ENCODE assay signal across 1 cellular context in genomic region chr7:113118074-113118959, GRCh38.
TF ChIP-seq lines count a peak whose summit lies in the region.

SMIM30 (minus strand) TSS chr7:113118554; CDS start chr7:113117578, 976 bp downstream.

TF ChIP-seq in HepG2, 621 proteins besides CTCF, POLR2A, EP300 and RAD21 (continued from another document and continues in another):
- TF ChIP-seq TFDP2 (CRISPR knock-in tag; IDR thresholded peaks at IDR 0.05): peak; percentile 79
- TF ChIP-seq NAIF1 (CRISPR knock-in tag; IDR thresholded peaks at IDR 0.05; ENCODE audit: borderline replicate concordance): no peak
- TF ChIP-seq ZEB1 (IDR thresholded peaks at IDR 0.05; ENCODE audit: insufficient replicate concordance, low read depth): no peak
- TF ChIP-seq ZNF547 (CRISPR knock-in tag; IDR thresholded peaks at IDR 0.05): no peak
- peak; percentile 74 for TF ChIP-seq ZBTB14 (CRISPR knock-in tag; IDR thresholded peaks at IDR 0.05)
- no peak for TF ChIP-seq ETV6 (CRISPR knock-in tag; conservative IDR thresholded peaks at IDR 0.05)
- TF ChIP-seq FOXK2 (IDR thresholded peaks at IDR 0.05): no peak
- TF ChIP-seq ZNF3 (CRISPR knock-in tag; IDR thresholded peaks at IDR 0.05): no peak
- TF ChIP-seq MIER3 (CRISPR knock-in tag; IDR thresholded peaks at IDR 0.05; ENCODE audit: borderline replicate concordance): peak; percentile 62; the same call in 1 of the 2 replicates
- TF ChIP-seq EHMT2 (IDR thresholded peaks at IDR 0.05; ENCODE audit: borderline replicate concordance, low read depth, low read length): no peak
- TF ChIP-seq MIER2 (CRISPR knock-in tag; IDR thresholded peaks at IDR 0.05): 0 out of 2 replicates have a peak, but pooled peaks have one; percentile 26
- TF ChIP-seq ZNF17 (CRISPR knock-in tag; IDR thresholded peaks at IDR 0.05): no peak
- TF ChIP-seq ZNF816 (CRISPR knock-in tag; IDR thresholded peaks at IDR 0.05; ENCODE audit: borderline replicate concordance): no peak
- TF ChIP-seq ZNF251 (CRISPR knock-in tag; IDR thresholded peaks at IDR 0.05): no peak
- no peak for TF ChIP-seq SRSF1 (optimal IDR thresholded peaks at IDR 0.05; ENCODE audit: low read depth, low read length)
- peak in 1 of 2 experiments; percentile 56; a peak in 1 of 4 replicates for TF ChIP-seq KLF16 (CRISPR knock-in tag; IDR thresholded peaks at IDR 0.05)
- no peak for TF ChIP-seq JDP2 (CRISPR knock-in tag; IDR thresholded peaks at IDR 0.05; ENCODE audit: borderline replicate concordance)
- peak; percentile 69 for TF ChIP-seq ZNF687 (CRISPR knock-in tag; IDR thresholded peaks at IDR 0.05)
- no peak for TF ChIP-seq ZNF761 (CRISPR knock-in tag; conservative IDR thresholded peaks at IDR 0.05)
- TF ChIP-seq RNF219 (CRISPR knock-in tag; IDR thresholded peaks at IDR 0.05): no peak
- 0 out of 2 replicates have a peak, but pooled peaks have one; percentile 33 for TF ChIP-seq ATF2 (CRISPR knock-in tag; IDR thresholded peaks at IDR 0.05)
- no peak for TF ChIP-seq ZNF841 (CRISPR knock-in tag; IDR thresholded peaks at IDR 0.05; ENCODE audit: borderline replicate concordance)
- TF ChIP-seq ZNF326 (CRISPR knock-in tag; IDR thresholded peaks at IDR 0.05; ENCODE audit: borderline replicate concordance): no peak
- TF ChIP-seq NFYC (CRISPR knock-in tag; IDR thresholded peaks at IDR 0.05): peak; percentile 58
- no peak for TF ChIP-seq JUNB (CRISPR knock-in tag; IDR thresholded peaks at IDR 0.05; ENCODE audit: borderline replicate concordance)
- TF ChIP-seq ATF4 (CRISPR knock-in tag; IDR thresholded peaks at IDR 0.05): no peak
- TF ChIP-seq KLF15 (CRISPR knock-in tag; IDR thresholded peaks at IDR 0.05; ENCODE audit: borderline replicate concordance): no peak
- no peak for TF ChIP-seq ZFP41 (CRISPR knock-in tag; IDR thresholded peaks at IDR 0.05; ENCODE audit: borderline replicate concordance)
- TF ChIP-seq DPF2 (CRISPR knock-in tag; IDR thresholded peaks at IDR 0.05; ENCODE audit: borderline replicate concordance, low read depth): no peak
- TF ChIP-seq ZZZ3 (CRISPR knock-in tag; IDR thresholded peaks at IDR 0.05; ENCODE audit: borderline replicate concordance): no peak
- TF ChIP-seq SMC3 (IDR thresholded peaks at IDR 0.05; ENCODE audit: low read length): no peak
- TF ChIP-seq IRF9 (CRISPR knock-in tag; IDR thresholded peaks at IDR 0.05; ENCODE audit: borderline replicate concordance): 0 out of 2 replicates have a peak, but pooled peaks have one; percentile 36
- no peak for TF ChIP-seq TSC22D2 (CRISPR knock-in tag; IDR thresholded peaks at IDR 0.05; ENCODE audit: borderline replicate concordance)
- no peak for TF ChIP-seq ZBTB26 (CRISPR knock-in tag; IDR thresholded peaks at IDR 0.05; ENCODE audit: borderline replicate concordance)
- TF ChIP-seq ZNF713 (CRISPR knock-in tag; IDR thresholded peaks at IDR 0.05): no peak
- TF ChIP-seq ZNF556 (CRISPR knock-in tag; IDR thresholded peaks at IDR 0.05; ENCODE audit: borderline replicate concordance): no peak
- 0 out of 2 replicates have a peak, but pooled peaks have one; percentile 48 for TF ChIP-seq ZNF414 (CRISPR knock-in tag; IDR thresholded peaks at IDR 0.05)
- no peak for TF ChIP-seq NR1H2 (CRISPR knock-in tag; IDR thresholded peaks at IDR 0.05; ENCODE audit: borderline replicate concordance, low read depth)
- TF ChIP-seq HHEX (CRISPR knock-in tag; IDR thresholded peaks at IDR 0.05): no peak
- TF ChIP-seq ISX (CRISPR knock-in tag; conservative IDR thresholded peaks at IDR 0.05): no peak
- no peak for TF ChIP-seq ZNF549 (CRISPR knock-in tag; IDR thresholded peaks at IDR 0.05)
- no peak for TF ChIP-seq DMTF1 (CRISPR knock-in tag; IDR thresholded peaks at IDR 0.05)
- TF ChIP-seq CEBPG (CRISPR knock-in tag; IDR thresholded peaks at IDR 0.05): no peak
- no peak for TF ChIP-seq FOXO4 (CRISPR knock-in tag; conservative IDR thresholded peaks at IDR 0.05)
- peak; percentile 46; the same call in 1 of the 2 replicates for TF ChIP-seq ETV5 (CRISPR knock-in tag; IDR thresholded peaks at IDR 0.05; ENCODE audit: borderline replicate concordance)
